8 cellular contexts compared by ENCODE assay signal in genomic region chr7:157000047-157000726, GRCh38.
DNase-seq lines count a peak whose midpoint lies in the region; ATAC-seq and TF ChIP-seq lines count a peak whose summit lies in the region.

No MANE protein-coding gene starts in this region.

- peak overlapping the region; percentile 39 for H3K4me3 ChIP-seq in parathyroid adenoma (ENCODE audit: low read depth, low read length)

- TF ChIP-seq CTCF in parathyroid adenoma (IDR thresholded peaks at IDR 0.05) = no peak

- peak overlapping the region; percentile 41 for H2AFZ ChIP-seq in parathyroid adenoma

- peaks cover 9 to 10% of the 10 kb centered on the region in 2 donors for H3K4me1 Mint-ChIP-seq in effector memory CD8-positive, alpha-beta T cell (ENCODE audit: low read depth in 2 of 2)

- H3K27me3 Mint-ChIP-seq in effector memory CD8-positive, alpha-beta T cell = peaks cover 84 to 95% of the 10 kb centered on the region in 2 donors

- H3K4me1 ChIP-seq in parathyroid adenoma = no peaks in the 10 kb centered on the region

- H3K9ac ChIP-seq in parathyroid adenoma = no peak overlapping the region

- H3K27ac ChIP-seq in parathyroid adenoma = no peak overlapping the region

- H3K79me2 ChIP-seq in parathyroid adenoma = no peaks in the 10 kb centered on the region

- H3K36me3 Mint-ChIP-seq in effector memory CD8-positive, alpha-beta T cell (ENCODE audit: insufficient read depth) = peaks cover 6% of the 10 kb centered on the region

- peak; percentile 72 for DNase-seq in DMS53 (lab: John Stamatoyannopoulos, UW)
- no peak for DNase-seq in DMS53 treated with DMSO at 0.1 percent for 48 hours (lab: John Stamatoyannopoulos, UW; ENCODE audit: unreplicated experiment)
- DNase-seq in LoVo (ENCODE audit: low spot score) = peak; percentile 44
- no peak for DNase-seq in effector memory CD8-positive, alpha-beta T cell
- DNase-seq in GDM1 (lab: John Stamatoyannopoulos, UW) = no peak
- DNase-seq in stimulated activated CD4-positive, alpha-beta T cell treated with anti-CD3 and anti-CD28 coated beads, Interleukin-4, amount 100 ng/mL, for 24 hours = no peak

- no peak for ATAC-seq in effector memory CD8-positive, alpha-beta T cell (replicated peaks)
- ATAC-seq in HG03025 (IDR thresholded peaks at IDR 0.05; ENCODE audit: low FRiP score, unreplicated experiment) = no peak

- H3K36me3 ChIP-seq in parathyroid adenoma (ENCODE audit: control insufficient read depth, insufficient read depth, low read length) = no peaks in the 10 kb centered on the region

- H3K27ac Mint-ChIP-seq in effector memory CD8-positive, alpha-beta T cell = peak overlapping the region in 1 of 2 donors; percentile 9

- H3K27me3 ChIP-seq in parathyroid adenoma (ENCODE audit: control insufficient read depth, insufficient read depth, low read length) = peaks cover 22% of the 10 kb centered on the region

- no peaks in the 10 kb centered on the region for H3K9me3 ChIP-seq in parathyroid adenoma (ENCODE audit: control insufficient read depth, low read length)

- H3K9me3 Mint-ChIP-seq in effector memory CD8-positive, alpha-beta T cell = no peaks in the 10 kb centered on the region

- H3K4me2 ChIP-seq in parathyroid adenoma (ENCODE audit: low read length) = peak overlapping the region; percentile 65

- peak overlapping the region; percentile 63 to 74 for H3K4me3 Mint-ChIP-seq in effector memory CD8-positive, alpha-beta T cell

Comparison
In these comparisons a context has a peak if more than half of its experiments do, and no peak if none do; other contexts are left out.
1. DNase-seq: peak in DMS53 (single experiment) and LoVo (single experiment); none in DMS53 treated with DMSO at 0.1 percent for 48 hours (single experiment), effector memory CD8-positive, alpha-beta T cell (0 of 3), GDM1 (single experiment) and stimulated activated CD4-positive, alpha-beta T cell treated with anti-CD3 and anti-CD28 coated beads, Interleukin-4, amount 100 ng/mL, for 24 hours (single experiment).